9 cellular contexts compared by ENCODE assay signal in the genomic region with DNA sequence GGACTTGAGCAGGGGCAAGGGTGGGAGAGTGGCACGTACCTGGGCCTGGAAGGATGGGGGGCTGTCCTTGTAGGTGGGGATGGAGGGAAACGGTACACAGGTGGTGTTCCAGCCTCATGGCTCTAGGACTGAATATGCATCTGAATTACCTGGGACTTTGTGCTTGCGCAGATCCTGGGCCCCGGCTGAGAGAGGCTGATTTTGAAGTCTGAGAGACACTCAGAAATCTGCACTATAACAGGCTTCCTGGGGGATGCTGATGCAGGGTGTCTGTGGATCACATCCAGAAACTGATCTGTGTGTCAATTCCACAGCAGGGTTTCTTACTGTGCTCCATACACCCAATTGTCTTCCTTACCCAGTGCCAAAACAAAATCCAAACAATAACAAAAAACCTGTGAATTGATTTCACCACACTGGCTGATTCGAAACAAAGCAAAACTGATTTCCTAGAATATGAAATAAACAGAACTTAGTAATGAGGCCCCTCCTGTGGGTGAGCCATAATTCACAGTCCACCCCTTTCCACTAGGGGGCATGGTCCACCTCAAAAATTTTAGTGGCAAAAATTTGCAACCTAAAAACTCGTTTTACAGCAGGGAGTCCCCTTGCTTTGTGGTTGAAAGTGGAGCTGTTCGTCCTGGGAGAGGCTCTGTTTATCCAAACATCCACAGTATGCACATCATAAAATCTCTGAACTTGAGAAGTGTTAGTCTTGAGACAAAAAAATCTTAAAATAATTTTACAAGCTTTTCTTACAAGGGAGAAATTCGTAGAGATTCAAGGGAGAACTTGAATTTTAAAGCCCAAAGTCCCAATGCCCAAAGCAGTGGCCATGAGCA. TPM values are rescaled to one million over a fixed set of nuclear protein-coding genes. Genes with fewer than 3 reads are reported as not detected.
DNase-seq lines count a peak whose midpoint lies in the region; ATAC-seq and TF ChIP-seq lines count a peak whose summit lies in the region.
"Had no signal": no experiment of that assay in that cellular context is flagged by ENCODE, and none has a peak within 500 bp of the region (broad histone marks: within the 10 kb centered on the region; RNA-seq: fewer than 3 reads in every experiment).

No MANE protein-coding gene starts in this region.

- H3K4me1 Mint-ChIP-seq in activated T-cell treated with anti-CD3 and anti-CD28 coated beads, Interleukin-2, amount 50 U/mL, for 72 hours (ENCODE audit: low read depth), result peaks cover 19% of the 10 kb centered on the region

- intact Hi-C loops in tibial artery (cut with DNase I; ENCODE audit: low total_unique reads), result loop anchor here (5.0 kb wide), 2 partner anchors 95 to 225 kb away; no protein-coding TSS in a partner anchor

- H3K27ac Mint-ChIP-seq in activated T-cell treated with anti-CD3 and anti-CD28 coated beads, Interleukin-2, amount 50 U/mL, for 72 hours, result peak overlapping the region; percentile 24

- DNase-seq in NCI-H748 (lab: John Stamatoyannopoulos, UW; ENCODE audit: unreplicated experiment) (peak; percentile 37), NCI-H748 treated with DMSO at 0.1 percent for 48 hours (lab: John Stamatoyannopoulos, UW) (no peak), NT2/D1 (ENCODE audit: low read depth, low spot score) (peak; percentile 18), fibroblast of pulmonary artery (ENCODE audit: low read depth) (peak; percentile 72), nucleus accumbens (lab: John Stamatoyannopoulos, UW) (peak in 34 of 56 donors; percentile 14 to 73 (median 38)), tibial artery (no peak), NCI-H446 treated with DMSO at 0.1 percent for 48 hours (lab: John Stamatoyannopoulos, UW) (no peak)
- peak; percentile 52 to 68 for DNase-seq in activated T-cell treated with anti-CD3 and anti-CD28 coated beads, Interleukin-2, amount 50 U/mL, for 72 hours

- H3K9me3 ChIP-seq in NT2/D1 (ENCODE audit: insufficient read depth, low read length) (no peaks in the 10 kb centered on the region), tibial artery (no peaks in the 10 kb centered on the region)

- no peak overlapping the region for H3K4me3 ChIP-seq in NT2/D1 (ENCODE audit: insufficient read length, low read depth)
- no peak overlapping the region for H3K4me3 ChIP-seq in fibroblast of pulmonary artery (replicated peaks; ENCODE audit: low read depth, low read length)
- no peak overlapping the region for H3K4me3 ChIP-seq in tibial artery
- H3K4me3 ChIP-seq: skin epidermis had no signal

- peak; percentile 80 for TF ChIP-seq CTCF in fibroblast of pulmonary artery (IDR thresholded peaks at IDR 0.05; ENCODE audit: low read length, missing control alignments)
- peak; percentile 82 to 88 for TF ChIP-seq CTCF in tibial artery (IDR thresholded peaks at IDR 0.05)

- H3K4me3 Mint-ChIP-seq in activated T-cell treated with anti-CD3 and anti-CD28 coated beads, Interleukin-2, amount 50 U/mL, for 72 hours, result no peak overlapping the region

- no peak overlapping the region for H3K27ac ChIP-seq in tibial artery

- no peaks in the 10 kb centered on the region for H3K9me3 Mint-ChIP-seq in activated T-cell treated with anti-CD3 and anti-CD28 coated beads, Interleukin-2, amount 50 U/mL, for 72 hours

- H3K27me3 ChIP-seq in NT2/D1 (ENCODE audit: insufficient read depth, insufficient read length) (no peaks in the 10 kb centered on the region), tibial artery (no peaks in the 10 kb centered on the region)

- H3K9ac ChIP-seq in NT2/D1 (ENCODE audit: insufficient read length, low read depth), result no peak overlapping the region

- no peaks in the 10 kb centered on the region for H3K36me3 Mint-ChIP-seq in activated T-cell treated with anti-CD3 and anti-CD28 coated beads, Interleukin-2, amount 50 U/mL, for 72 hours (ENCODE audit: insufficient read depth in 2 of 2)

- ATAC-seq in activated T-cell treated with anti-CD3 and anti-CD28 coated beads, Interleukin-2, amount 50 U/mL, for 72 hours (replicated peaks in 1 of 2), result peak; percentile 63 to 67

- H3K36me3 ChIP-seq in NT2/D1 (ENCODE audit: insufficient read depth, insufficient read length, low read length) (no peaks in the 10 kb centered on the region), tibial artery (no peaks in the 10 kb centered on the region)

- H3K4me1 ChIP-seq in NT2/D1 (ENCODE audit: insufficient read depth, insufficient read length) (no peaks in the 10 kb centered on the region), tibial artery (peaks cover 0 to 3% (median 0%) of the 10 kb centered on the region in 4 donors)

- peaks cover 12% of the 10 kb centered on the region for H3K27me3 Mint-ChIP-seq in activated T-cell treated with anti-CD3 and anti-CD28 coated beads, Interleukin-2, amount 50 U/mL, for 72 hours (ENCODE audit: low read depth)

RNA-seq across cellular contexts. Expression of gene PLEKHA1, which starts 32.0 kb away (rescaled TPM):
- 10 to 100 TPM in 1 of 2 donors, 1 to 10 TPM in 1; 8.7 to 14.8 TPM for total RNA-seq in activated T-cell treated with anti-CD3 and anti-CD28 coated beads, Interleukin-2, amount 50 U/mL, for 72 hours

Comparison
In these comparisons a context has a peak if more than half of its experiments do, and no peak if none do; other contexts are left out.
1. DNase-seq: peak in NCI-H748 (single experiment), NT2/D1 (single experiment), activated T-cell treated with anti-CD3 and anti-CD28 coated beads, Interleukin-2, amount 50 U/mL, for 72 hours (2 of 2), fibroblast of pulmonary artery (single experiment) and nucleus accumbens (34 of 56); none in NCI-H748 treated with DMSO at 0.1 percent for 48 hours (single experiment), tibial artery (0 of 2) and NCI-H446 treated with DMSO at 0.1 percent for 48 hours (single experiment).